16 cellular contexts compared by ENCODE assay signal in the genomic region with DNA sequence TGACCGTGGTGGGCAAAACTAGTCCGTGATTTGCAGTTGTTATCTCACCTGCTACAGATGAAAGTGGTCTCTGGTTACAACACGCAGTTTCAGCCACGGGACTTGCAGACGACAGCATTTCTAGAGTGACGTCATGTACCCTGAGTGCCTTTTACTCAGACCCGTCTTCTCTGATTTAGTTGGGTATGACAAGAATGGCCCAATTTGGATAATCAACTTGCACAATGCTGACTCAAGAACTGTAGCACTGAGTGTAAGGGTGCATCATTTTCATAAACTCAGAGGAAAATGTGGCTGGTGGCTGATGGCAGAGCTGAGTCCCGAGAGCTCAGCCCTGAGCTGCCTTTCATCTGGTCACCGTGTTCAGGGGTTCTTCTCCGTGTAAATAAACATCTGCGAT.
"Had no signal": no experiment of that assay in that cellular context is flagged by ENCODE, and none has a peak within 500 bp of the region (broad histone marks: within the 10 kb centered on the region; RNA-seq: fewer than 3 reads in every experiment).

No MANE protein-coding gene starts in this region.

- H3K4me3 Mint-ChIP-seq: activated CD4-positive, alpha-beta memory T cell treated with anti-CD3 and anti-CD28 coated beads, Interleukin-2, amount 10 ng/mL, durations not matched to agents 7 days and 5 days; activated naive CD4-positive, alpha-beta T cell treated with anti-CD3 and anti-CD28 coated beads for 36 hours; memory B cell; neural crest cell had no signal

- H3K4me1 ChIP-seq: heart left ventricle had no signal

- H3K4me1 Mint-ChIP-seq: neural crest cell had no signal

- H3K9me3 Mint-ChIP-seq: activated CD4-positive, alpha-beta memory T cell treated with anti-CD3 and anti-CD28 coated beads, Interleukin-2, amount 10 ng/mL, durations not matched to agents 7 days and 5 days; activated naive CD4-positive, alpha-beta T cell treated with anti-CD3 and anti-CD28 coated beads for 36 hours; neural crest cell had no signal

- H3K27me3 ChIP-seq: heart left ventricle, ovary had no signal

- H3K36me3 ChIP-seq: heart left ventricle, ovary had no signal

- DNase-seq: activated CD4-positive, alpha-beta memory T cell treated with anti-CD3 and anti-CD28 coated beads, Interleukin-2, amount 10 ng/mL, durations not matched to agents 7 days and 5 days; activated CD4-positive, alpha-beta T cell treated with anti-CD3 and anti-CD28 coated beads for 1 hour; activated CD8-positive, alpha-beta memory T cell treated with anti-CD3 and anti-CD28 coated beads, Interleukin-2, amount 50 U/mL, for 48 hours; activated naive CD4-positive, alpha-beta T cell treated with anti-CD3 and anti-CD28 coated beads for 36 hours; effector CD4-positive, alpha-beta T cell; foreskin melanocyte; heart left ventricle; islet precursor cell; ovary; stimulated activated CD4-positive, alpha-beta T cell treated with anti-CD3 and anti-CD28 coated beads, Interleukin-4, amount 100 ng/mL, for 1 hour; stimulated activated CD8-positive, alpha-beta memory T cell treated with anti-CD3 and anti-CD28 coated beads, Interleukin-4, amount 100 ng/mL, for 48 hours; stimulated activated naive CD8-positive, alpha-beta T cell treated with anti-CD3 and anti-CD28 coated beads, Interleukin-15, Interleukin-2, amounts not matched to agents 100 U/mL and 50 U/mL, for 24 hours; T-helper 9 cell had no signal

- ATAC-seq: left lobe of liver; stimulated activated naive CD8-positive, alpha-beta T cell treated with anti-CD3 and anti-CD28 coated beads, Interleukin-15, Interleukin-2, amounts not matched to agents 100 U/mL and 50 U/mL, for 24 hours had no signal

- H3K27ac Mint-ChIP-seq: activated CD4-positive, alpha-beta memory T cell treated with anti-CD3 and anti-CD28 coated beads, Interleukin-2, amount 10 ng/mL, durations not matched to agents 7 days and 5 days; activated naive CD4-positive, alpha-beta T cell treated with anti-CD3 and anti-CD28 coated beads for 36 hours; memory B cell had no signal

- H3K4me3 ChIP-seq: heart left ventricle, ovary had no signal

- H3K36me3 Mint-ChIP-seq: memory B cell had no signal

- H3K9me3 ChIP-seq: heart left ventricle, ovary had no signal

- H3K27me3 Mint-ChIP-seq: activated CD4-positive, alpha-beta memory T cell treated with anti-CD3 and anti-CD28 coated beads, Interleukin-2, amount 10 ng/mL, durations not matched to agents 7 days and 5 days; memory B cell had no signal
